In genomic region chr12:71652656-71653055, GRCh38 we compare ENCODE assay signal across 21 cellular contexts.
DNase-seq lines count a peak whose midpoint lies in the region; ATAC-seq and TF ChIP-seq lines count a peak whose summit lies in the region.
"Had no signal": no experiment of that assay in that cellular context is flagged by ENCODE, and none has a peak within 500 bp of the region (broad histone marks: within the 10 kb centered on the region; RNA-seq: fewer than 3 reads in every experiment).

No MANE protein-coding gene starts in this region.

- no peak overlapping the region for H3K4me3 ChIP-seq in adipocyte (ENCODE audit: low read length)
- H3K4me3 ChIP-seq in fibroblast of mammary gland (ENCODE audit: control insufficient read depth, low read depth, low read length) = no peak overlapping the region

- H3K27me3 ChIP-seq in adipocyte (replicated peaks; ENCODE audit: control insufficient read depth, insufficient read depth, low read length) = no peaks in the 10 kb centered on the region
- H3K27me3 ChIP-seq: BE2C had no signal

- peaks cover 37% of the 10 kb centered on the region for H3K36me3 Mint-ChIP-seq in activated T-cell treated with anti-CD3 and anti-CD28 coated beads, Interleukin-2, amount 50 U/mL, for 24 hours (ENCODE audit: low read depth)

- peaks cover 9% of the 10 kb centered on the region for H3K4me1 ChIP-seq in adipocyte (ENCODE audit: control insufficient read depth, insufficient read depth, low read length)
- H3K4me1 ChIP-seq: BE2C, Caco-2 had no signal

- H3K9ac ChIP-seq in adipocyte (ENCODE audit: low read length) = no peak overlapping the region
- H3K9ac ChIP-seq: SK-N-SH had no signal

- H3K9me3 ChIP-seq in adipocyte (ENCODE audit: control insufficient read depth, low read length) = peaks cover 9% of the 10 kb centered on the region
- H3K9me3 ChIP-seq: BE2C, Caco-2 had no signal

- H3K27ac Mint-ChIP-seq in activated T-cell treated with anti-CD3 and anti-CD28 coated beads, Interleukin-2, amount 50 U/mL, for 24 hours = no peak overlapping the region
- H3K27ac Mint-ChIP-seq: CD4-positive, alpha-beta T cell had no signal

- no peak for ATAC-seq in HG02678 (IDR thresholded peaks at IDR 0.05; ENCODE audit: unreplicated experiment)
- ATAC-seq in HG03045 (IDR thresholded peaks at IDR 0.05; ENCODE audit: unreplicated experiment) = no peak
- ATAC-seq: HCT116 had no signal

- TF ChIP-seq CTCF in fibroblast of mammary gland (conservative IDR thresholded peaks at IDR 0.05; ENCODE audit: control insufficient read depth, insufficient read depth, low read depth, low read length) = no peak

- H3K4me1 Mint-ChIP-seq in activated T-cell treated with anti-CD3 and anti-CD28 coated beads, Interleukin-2, amount 50 U/mL, for 24 hours (ENCODE audit: low read depth) = peaks cover 53% of the 10 kb centered on the region

- H3K27me3 Mint-ChIP-seq in activated T-cell treated with anti-CD3 and anti-CD28 coated beads, Interleukin-2, amount 50 U/mL, for 24 hours = no peaks in the 10 kb centered on the region
- H3K27me3 Mint-ChIP-seq: CD4-positive, alpha-beta T cell had no signal

- H3K9me3 Mint-ChIP-seq in activated T-cell treated with anti-CD3 and anti-CD28 coated beads, Interleukin-2, amount 50 U/mL, for 24 hours = no peaks in the 10 kb centered on the region
- H3K9me3 Mint-ChIP-seq: CD4-positive, alpha-beta T cell had no signal

- peaks cover 87% of the 10 kb centered on the region for H3K36me3 ChIP-seq in adipocyte (ENCODE audit: control insufficient read depth, insufficient read depth, low read length, severe bottlenecking)

- H3K4me3 Mint-ChIP-seq in activated T-cell treated with anti-CD3 and anti-CD28 coated beads, Interleukin-2, amount 50 U/mL, for 24 hours = no peak overlapping the region
- H3K4me3 Mint-ChIP-seq: CD4-positive, alpha-beta T cell had no signal

- DNase-seq in DMS 273 (lab: John Stamatoyannopoulos, UW; ENCODE audit: unreplicated experiment) (peak; percentile 27), DMS 273 treated with DMSO at 0.1 percent for 48 hours (lab: John Stamatoyannopoulos, UW) (no peak), adipocyte (ENCODE audit: low read depth) (peak; percentile 15), fibroblast of mammary gland (ENCODE audit: low read depth) (peak; percentile 45), germinal center (ENCODE audit: low spot score) (no peak)
- DNase-seq in activated T-cell treated with anti-CD3 and anti-CD28 coated beads, Interleukin-2, amount 50 U/mL, for 24 hours = no peak
- DNase-seq: BE2C; Caco-2; CD4-positive, alpha-beta T cell; GOT3; KBM-7; NCI-H1105 treated with DMSO at 0.1 percent for 48 hours; NCI-H1694 treated with DMSO at 0.1 percent for 48 hours; NCI-H2227 treated with DMSO at 0.1 percent for 48 hours; NCI-H510A treated with DMSO at 0.1 percent for 48 hours; NCI-H82; SHP77 treated with DMSO at 0.1 percent for 48 hours; SK-N-SH had no signal

Comparison
In these comparisons a context has a peak if more than half of its experiments do, and no peak if none do; other contexts are left out.
1. DNase-seq: peak in DMS 273 (single experiment), adipocyte (single experiment) and fibroblast of mammary gland (single experiment); none in DMS 273 treated with DMSO at 0.1 percent for 48 hours (single experiment), germinal center (single experiment) and activated T-cell treated with anti-CD3 and anti-CD28 coated beads, Interleukin-2, amount 50 U/mL, for 24 hours (single experiment).